18 cellular contexts compared by ENCODE assay signal in the genomic region with DNA sequence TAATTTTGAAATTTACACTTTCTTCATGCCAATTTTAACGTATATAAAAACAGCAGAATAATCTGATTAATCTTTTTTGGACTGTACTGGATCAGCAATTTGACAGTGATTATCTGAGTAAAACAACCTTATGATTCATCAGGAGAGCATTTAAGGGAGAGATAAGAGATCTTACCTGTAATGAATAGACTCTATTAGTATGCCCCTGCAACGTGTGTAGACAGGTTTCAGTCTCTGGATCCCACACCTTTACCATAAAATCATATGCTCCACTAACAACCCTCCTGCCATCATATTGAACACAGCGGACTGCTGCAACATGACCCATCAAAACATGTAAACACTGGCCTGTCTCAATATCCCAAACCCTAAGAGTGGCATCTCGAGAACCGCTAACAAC.
"Had no signal": no experiment of that assay in that cellular context is flagged by ENCODE, and none has a peak within 500 bp of the region (broad histone marks: within the 10 kb centered on the region; RNA-seq: fewer than 3 reads in every experiment).

No MANE protein-coding gene starts in this region.

- H3K27me3 Mint-ChIP-seq: activated CD4-positive, alpha-beta memory T cell treated with anti-CD3 and anti-CD28 coated beads for 36 hours; activated CD8-positive, alpha-beta memory T cell treated with anti-CD3 and anti-CD28 coated beads, Interleukin-2, amount 10 ng/mL, durations not matched to agents 7 days and 5 days; activated T-cell treated with anti-CD3 and anti-CD28 coated beads, Interleukin-2, amount 50 U/mL, for 24 hours; progenitor cell of endocrine pancreas; stimulated activated memory B cell treated with anti-CD40 and anti-IgM and Interleukin-4, amounts not matched to agents 10 μg/mL and 1 μg/mL and 100 μg/mL, for 72 hours had no signal

- H3K27me3 ChIP-seq: esophagus muscularis mucosa, right atrium auricular region, thyroid gland had no signal

- H3K27ac Mint-ChIP-seq: activated CD4-positive, alpha-beta memory T cell treated with anti-CD3 and anti-CD28 coated beads for 36 hours; activated CD8-positive, alpha-beta memory T cell treated with anti-CD3 and anti-CD28 coated beads, Interleukin-2, amount 10 ng/mL, durations not matched to agents 7 days and 5 days; activated T-cell treated with anti-CD3 and anti-CD28 coated beads, Interleukin-2, amount 50 U/mL, for 24 hours; nephron; progenitor cell of endocrine pancreas; stimulated activated memory B cell treated with anti-CD40 and anti-IgM and Interleukin-4, amounts not matched to agents 10 μg/mL and 1 μg/mL and 100 μg/mL, for 72 hours had no signal

- H3K4me3 Mint-ChIP-seq: activated CD4-positive, alpha-beta memory T cell treated with anti-CD3 and anti-CD28 coated beads for 36 hours; activated CD8-positive, alpha-beta memory T cell treated with anti-CD3 and anti-CD28 coated beads, Interleukin-2, amount 10 ng/mL, durations not matched to agents 7 days and 5 days; activated T-cell treated with anti-CD3 and anti-CD28 coated beads, Interleukin-2, amount 50 U/mL, for 24 hours; nephron; stimulated activated memory B cell treated with anti-CD40 and anti-IgM and Interleukin-4, amounts not matched to agents 10 μg/mL and 1 μg/mL and 100 μg/mL, for 72 hours had no signal

- H3K27ac ChIP-seq: esophagus muscularis mucosa, right atrium auricular region, thyroid gland, WERI-Rb-1 had no signal

- H3K9me3 Mint-ChIP-seq: activated CD4-positive, alpha-beta memory T cell treated with anti-CD3 and anti-CD28 coated beads for 36 hours; activated T-cell treated with anti-CD3 and anti-CD28 coated beads, Interleukin-2, amount 50 U/mL, for 24 hours; nephron; stimulated activated memory B cell treated with anti-CD40 and anti-IgM and Interleukin-4, amounts not matched to agents 10 μg/mL and 1 μg/mL and 100 μg/mL, for 72 hours had no signal

- H3K4me1 ChIP-seq: esophagus muscularis mucosa, right atrium auricular region, thyroid gland had no signal

- H3K4me3 ChIP-seq: esophagus muscularis mucosa, right atrium auricular region, thyroid gland had no signal

- DNase-seq: activated CD4-positive, alpha-beta memory T cell treated with anti-CD3 and anti-CD28 coated beads for 36 hours; activated CD8-positive, alpha-beta memory T cell treated with anti-CD3 and anti-CD28 coated beads, Interleukin-2, amount 10 ng/mL, durations not matched to agents 7 days and 5 days; activated effector memory CD4-positive, alpha-beta T cell treated with Interleukin-2 at 50 U/mL for 16 hours; activated naive CD4-positive, alpha-beta T cell treated with anti-CD3 and anti-CD28 coated beads, Interleukin-2, amount 50 U/mL, for 16 hours; activated T-cell treated with anti-CD3 and anti-CD28 coated beads, Interleukin-2, amount 50 U/mL, for 24 hours; caudate nucleus; hypothalamus; left ventricle myocardium superior; mesendoderm; nucleus accumbens; stimulated activated CD4-positive, alpha-beta T cell treated with anti-CD3 and anti-CD28 coated beads, Interleukin-2, amount 100 ng/mL, for 48 hours; thyroid gland; WERI-Rb-1 had no signal

- H3K9me3 ChIP-seq: esophagus muscularis mucosa, right atrium auricular region, thyroid gland had no signal

- H3K4me1 Mint-ChIP-seq: nephron; stimulated activated memory B cell treated with anti-CD40 and anti-IgM and Interleukin-4, amounts not matched to agents 10 μg/mL and 1 μg/mL and 100 μg/mL, for 72 hours had no signal

- ATAC-seq: activated CD8-positive, alpha-beta memory T cell treated with anti-CD3 and anti-CD28 coated beads, Interleukin-2, amount 10 ng/mL, durations not matched to agents 7 days and 5 days; left ventricle myocardium superior; stimulated activated memory B cell treated with anti-CD40 and anti-IgM and Interleukin-4, amounts not matched to agents 10 μg/mL and 1 μg/mL and 100 μg/mL, for 72 hours had no signal
